ENCODE assay signal across 1 cellular context in the genomic region with DNA sequence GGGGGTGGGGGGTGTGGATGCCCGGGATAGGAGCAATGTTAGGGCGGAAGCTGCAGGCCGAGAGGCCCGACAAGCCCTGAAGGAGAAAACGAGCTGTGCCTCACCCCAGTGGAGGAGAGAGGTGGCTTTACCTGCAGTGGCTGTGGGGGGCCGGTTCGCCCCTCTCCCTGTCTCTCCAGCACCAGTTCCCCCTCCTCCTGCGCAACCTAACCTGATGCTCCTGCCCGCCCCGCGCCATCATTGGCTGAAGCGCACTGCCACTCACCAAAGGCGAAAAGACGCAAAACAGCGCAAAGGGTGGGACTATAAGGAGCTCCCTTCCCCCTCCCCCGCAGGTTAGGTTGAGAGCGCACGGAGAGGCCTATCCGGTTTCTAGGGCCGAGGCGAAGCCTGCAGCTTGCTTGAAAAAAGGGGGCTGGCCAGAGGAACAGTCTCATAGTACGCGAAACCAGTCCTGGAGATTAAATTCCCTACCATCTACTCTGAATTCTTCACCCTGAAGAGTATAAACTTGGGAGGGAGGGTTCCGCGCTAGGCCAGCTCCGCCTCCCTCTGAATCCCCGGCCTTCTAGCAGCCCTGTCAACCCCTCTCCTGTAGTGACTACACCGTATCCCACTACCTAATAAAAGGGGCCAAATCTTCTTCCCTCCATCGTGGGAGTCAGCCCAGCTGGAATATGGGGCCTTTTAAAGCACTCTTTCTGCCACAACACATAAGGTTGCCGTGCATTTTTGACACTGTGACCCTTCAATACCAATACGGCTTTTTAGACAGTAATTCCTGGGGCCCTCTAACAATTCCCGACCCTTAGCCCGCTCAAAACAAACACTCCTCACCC.
TF ChIP-seq lines count a peak whose summit lies in the region.

No MANE protein-coding gene starts in this region.

TF ChIP-seq in GM12878, 131 proteins besides CTCF, POLR2A, EP300 and RAD21 (continued from another document and continues in another):
- TF ChIP-seq CEBPZ (IDR thresholded peaks at IDR 0.05; ENCODE audit: low read depth, low read length): 0 out of 2 replicates have a peak, but pooled peaks have one; percentile 41
- no peak for TF ChIP-seq SREBF2 (IDR thresholded peaks at IDR 0.05; ENCODE audit: low read length)
- TF ChIP-seq NR2F1 (conservative IDR thresholded peaks at IDR 0.05): peak; percentile 39; the same call in 1 of the 2 replicates
- no peak for TF ChIP-seq SMARCA5 (IDR thresholded peaks at IDR 0.05)
- no peak for TF ChIP-seq RCOR1 (conservative IDR thresholded peaks at IDR 0.05; ENCODE audit: low read depth, low read length)
- TF ChIP-seq FOS (IDR thresholded peaks at IDR 0.05; ENCODE audit: borderline replicate concordance, extremely low read depth, insufficient read length): peak; percentile 33
- TF ChIP-seq USF2 (IDR thresholded peaks at IDR 0.05; ENCODE audit: borderline replicate concordance, low read depth, low read length): no peak
- peak; percentile 55; the same call in 1 of the 2 replicates for TF ChIP-seq RUNX3 (IDR thresholded peaks at IDR 0.05; ENCODE audit: low read length)
- no peak for TF ChIP-seq NRF1 (conservative IDR thresholded peaks at IDR 0.05; ENCODE audit: low read depth, low read length)
- TF ChIP-seq POLR2AphosphoS5 (IDR thresholded peaks at IDR 0.05; ENCODE audit: low read length): peak; percentile 91
- TF ChIP-seq PAX8 (IDR thresholded peaks at IDR 0.05): no peak
- TF ChIP-seq RB1 (IDR thresholded peaks at IDR 0.05; ENCODE audit: borderline replicate concordance): peak; percentile 89; the same call in 1 of the 2 replicates
- peak; percentile 16; the same call in 1 of the 2 replicates for TF ChIP-seq MTA2 (IDR thresholded peaks at IDR 0.05; ENCODE audit: low read depth)
- TF ChIP-seq BHLHE40 (IDR thresholded peaks at IDR 0.05; ENCODE audit: borderline replicate concordance in 1 of 2, low read depth in 2 of 2, low read length in 1 of 2): peak in 1 of 2 experiments; percentile 39; a peak in 1 of 4 replicates
- 0 out of 2 replicates have a peak, but pooled peaks have one; percentile 47 for TF ChIP-seq SPI1 (IDR thresholded peaks at IDR 0.05; ENCODE audit: borderline replicate concordance, insufficient read depth, low read depth, low read length)
- peak; percentile 61; the same call in 1 of the 2 replicates for TF ChIP-seq ZBTB40 (IDR thresholded peaks at IDR 0.05; ENCODE audit: borderline replicate concordance)
- TF ChIP-seq, protein P1, sequence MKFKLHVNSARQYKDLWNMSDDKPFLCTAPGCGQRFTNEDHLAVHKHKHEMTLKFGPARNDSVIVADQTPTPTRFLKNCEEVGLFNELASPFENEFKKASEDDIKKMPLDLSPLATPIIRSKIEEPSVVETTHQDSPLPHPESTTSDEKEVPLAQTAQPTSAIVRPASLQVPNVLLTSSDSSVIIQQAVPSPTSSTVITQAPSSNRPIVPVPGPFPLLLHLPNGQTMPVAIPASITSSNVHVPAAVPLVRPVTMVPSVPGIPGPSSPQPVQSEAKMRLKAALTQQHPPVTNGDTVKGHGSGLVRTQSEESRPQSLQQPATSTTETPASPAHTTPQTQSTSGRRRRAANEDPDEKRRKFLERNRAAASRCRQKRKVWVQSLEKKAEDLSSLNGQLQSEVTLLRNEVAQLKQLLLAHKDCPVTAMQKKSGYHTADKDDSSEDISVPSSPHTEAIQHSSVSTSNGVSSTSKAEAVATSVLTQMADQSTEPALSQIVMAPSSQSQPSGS (IDR thresholded peaks at IDR 0.05; ENCODE audit: low read length): no peak
- no peak for TF ChIP-seq TBL1XR1 (IDR thresholded peaks at IDR 0.05; ENCODE audit: low read depth, low read length)
- TF ChIP-seq E2F4 (IDR thresholded peaks at IDR 0.05; ENCODE audit: low read depth, low read length): no peak
- no peak for TF ChIP-seq STAT3 (IDR thresholded peaks at IDR 0.05; ENCODE audit: low read depth, low read length)
- no peak for TF ChIP-seq TCF7 (IDR thresholded peaks at IDR 0.05; ENCODE audit: borderline replicate concordance)
- TF ChIP-seq SREBF1 (IDR thresholded peaks at IDR 0.05; ENCODE audit: low read length): no peak; the same call in 1 of the 2 replicates
- no peak for TF ChIP-seq MYC (IDR thresholded peaks at IDR 0.05; ENCODE audit: insufficient read depth, insufficient read length, insufficient replicate concordance, low read length, severe bottlenecking)
- no peak for TF ChIP-seq MEF2B (IDR thresholded peaks at IDR 0.05; ENCODE audit: partially characterized antibody, poor library complexity, severe bottlenecking)
- TF ChIP-seq, protein P2, sequence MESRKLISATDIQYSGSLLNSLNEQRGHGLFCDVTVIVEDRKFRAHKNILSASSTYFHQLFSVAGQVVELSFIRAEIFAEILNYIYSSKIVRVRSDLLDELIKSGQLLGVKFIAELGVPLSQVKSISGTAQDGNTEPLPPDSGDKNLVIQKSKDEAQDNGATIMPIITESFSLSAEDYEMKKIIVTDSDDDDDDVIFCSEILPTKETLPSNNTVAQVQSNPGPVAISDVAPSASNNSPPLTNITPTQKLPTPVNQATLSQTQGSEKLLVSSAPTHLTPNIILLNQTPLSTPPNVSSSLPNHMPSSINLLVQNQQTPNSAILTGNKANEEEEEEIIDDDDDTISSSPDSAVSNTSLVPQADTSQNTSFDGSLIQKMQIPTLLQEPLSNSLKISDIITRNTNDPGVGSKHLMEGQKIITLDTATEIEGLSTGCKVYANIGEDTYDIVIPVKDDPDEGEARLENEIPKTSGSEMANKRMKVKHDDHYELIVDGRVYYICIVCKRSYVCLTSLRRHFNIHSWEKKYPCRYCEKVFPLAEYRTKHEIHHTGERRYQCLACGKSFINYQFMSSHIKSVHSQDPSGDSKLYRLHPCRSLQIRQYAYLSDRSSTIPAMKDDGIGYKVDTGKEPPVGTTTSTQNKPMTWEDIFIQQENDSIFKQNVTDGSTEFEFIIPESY (IDR thresholded peaks at IDR 0.05): no peak
- TF ChIP-seq MXI1 (IDR thresholded peaks at IDR 0.05; ENCODE audit: low read depth, low read length): no peak
- TF ChIP-seq JUNB (IDR thresholded peaks at IDR 0.05): no peak
- TF ChIP-seq, protein P3, sequence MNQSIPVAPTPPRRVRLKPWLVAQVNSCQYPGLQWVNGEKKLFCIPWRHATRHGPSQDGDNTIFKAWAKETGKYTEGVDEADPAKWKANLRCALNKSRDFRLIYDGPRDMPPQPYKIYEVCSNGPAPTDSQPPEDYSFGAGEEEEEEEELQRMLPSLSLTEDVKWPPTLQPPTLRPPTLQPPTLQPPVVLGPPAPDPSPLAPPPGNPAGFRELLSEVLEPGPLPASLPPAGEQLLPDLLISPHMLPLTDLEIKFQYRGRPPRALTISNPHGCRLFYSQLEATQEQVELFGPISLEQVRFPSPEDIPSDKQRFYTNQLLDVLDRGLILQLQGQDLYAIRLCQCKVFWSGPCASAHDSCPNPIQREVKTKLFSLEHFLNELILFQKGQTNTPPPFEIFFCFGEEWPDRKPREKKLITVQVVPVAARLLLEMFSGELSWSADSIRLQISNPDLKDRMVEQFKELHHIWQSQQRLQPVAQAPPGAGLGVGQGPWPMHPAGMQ (IDR thresholded peaks at IDR 0.05; ENCODE audit: borderline replicate concordance): no peak
- TF ChIP-seq BACH1 (IDR thresholded peaks at IDR 0.05; ENCODE audit: borderline replicate concordance): peak; percentile 58; the same call in 1 of the 2 replicates
- peak; percentile 68 for TF ChIP-seq ZNF687 (IDR thresholded peaks at IDR 0.05)
- TF ChIP-seq MTA3 (IDR thresholded peaks at IDR 0.05; ENCODE audit: borderline replicate concordance, low read length): peak; percentile 47; the same call in 1 of the 2 replicates
- TF ChIP-seq NFXL1 (IDR thresholded peaks at IDR 0.05; ENCODE audit: borderline replicate concordance): no peak
- peak; percentile 59; the same call in 1 of the 2 replicates for TF ChIP-seq PML (IDR thresholded peaks at IDR 0.05; ENCODE audit: low read length)
